Comparison of ENCODE assay signal across 23 cellular contexts in the genomic region with DNA sequence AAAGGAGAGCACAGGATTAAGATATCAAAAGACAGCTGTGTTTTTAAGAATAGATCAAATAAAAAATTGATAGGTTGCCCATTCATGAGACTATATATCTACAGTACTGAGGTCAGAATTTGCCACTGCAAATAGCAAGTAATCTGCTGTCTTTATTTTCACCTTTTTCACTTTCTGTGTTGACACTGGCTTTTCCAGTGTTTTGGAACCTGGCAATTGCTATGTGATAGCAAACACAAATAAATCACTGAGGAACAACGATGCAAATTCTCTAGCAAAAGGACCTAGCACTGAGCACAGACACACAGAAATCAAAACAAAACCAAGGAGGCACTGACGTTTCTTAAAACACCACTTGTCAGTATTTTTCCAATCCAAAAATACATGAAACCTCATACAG.
"Had no signal": no experiment of that assay in that cellular context is flagged by ENCODE, and none has a peak within 500 bp of the region (broad histone marks: within the 10 kb centered on the region; RNA-seq: fewer than 3 reads in every experiment).

No MANE protein-coding gene starts in this region.

- H3K36me3 ChIP-seq: adrenal gland, SJSA1 had no signal

- H3K27ac ChIP-seq: SJSA1 had no signal

- H3K4me3 ChIP-seq: adrenal gland, SJSA1 had no signal

- H3K9me3 ChIP-seq: adrenal gland, SJSA1 had no signal

- DNase-seq: activated CD4-positive, alpha-beta T cell treated with anti-CD3 and anti-CD28 coated beads for 48 hours; activated CD4-positive, alpha-beta T cell treated with anti-CD3 and anti-CD28 coated beads, Interleukin-2, amount 50 U/mL, for 4 hours; activated CD4-positive, CD25-positive, alpha-beta regulatory T cell treated with anti-CD3 and anti-CD28 coated beads, Interleukin-2, amount 50 U/mL, for 72 hours; activated CD8-positive, alpha-beta memory T cell treated with anti-CD3 and anti-CD28 coated beads for 24 hours; activated gamma-delta T cell; activated naive CD4-positive, alpha-beta T cell treated with anti-CD3 and anti-CD28 coated beads for 36 hours; activated T-cell treated with anti-CD3 and anti-CD28 coated beads, Interleukin-2, amount 50 U/mL, for 4 hours; adrenal gland; anterior cingulate cortex; KG1; NCI-H1092; NCI-H1417; NCI-H2029; NCI-H2107; NCI-H2171 treated with DMSO at 0.1 percent for 48 hours; NCI-H226; NCI-H526; NCI-H774; PC-3; SHP77; T-helper 17 cell; T-helper 9 cell had no signal

- H3K27me3 ChIP-seq: adrenal gland, SJSA1 had no signal

- H3K4me1 ChIP-seq: adrenal gland, SJSA1 had no signal
